24 cellular contexts compared by ENCODE assay signal in the genomic region with DNA sequence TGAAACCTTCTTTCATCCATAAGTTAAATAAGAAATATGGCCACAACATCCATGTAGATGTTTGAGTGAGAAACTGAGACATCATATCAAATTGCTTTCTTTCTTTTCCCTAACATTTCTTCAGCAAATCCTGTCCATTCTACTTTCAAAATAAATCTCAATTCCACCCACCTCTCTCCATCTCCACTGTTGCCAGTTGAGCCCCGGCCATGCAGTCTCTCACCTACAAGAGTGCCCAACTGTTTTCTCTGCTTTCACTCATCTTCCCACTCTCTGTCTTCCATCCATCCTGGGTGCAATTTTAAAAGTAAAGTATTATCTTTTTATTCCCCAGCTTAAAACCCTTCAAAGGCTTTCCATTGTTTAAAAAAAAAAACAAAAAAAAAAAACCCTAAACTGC.
"Had no signal": no experiment of that assay in that cellular context is flagged by ENCODE, and none has a peak within 500 bp of the region (broad histone marks: within the 10 kb centered on the region; RNA-seq: fewer than 3 reads in every experiment).

No MANE protein-coding gene starts in this region.

- H3K4me3 Mint-ChIP-seq: stimulated activated effector memory CD8-positive, alpha-beta T cell treated with anti-CD3 and anti-CD28 coated beads, Interleukin-12 subunit alpha, Interleukin-12 subunit beta, amount 100 ng/mL, for 72 hours; stimulated activated memory B cell treated with anti-CD40 and anti-IgM and Interleukin-4, amounts not matched to agents 10 μg/mL and 1 μg/mL and 100 μg/mL, for 72 hours; stimulated activated naive B cell treated with anti-CD40 and anti-IgM and Interleukin-4, amounts not matched to agents 10 μg/mL and 1 μg/mL and 100 μg/mL, for 72 hours; stimulated activated naive CD8-positive, alpha-beta T cell treated with anti-CD3 and anti-CD28 coated beads, Interleukin-15, amount 100 ng/mL, for 72 hours; stimulated activated naive CD8-positive, alpha-beta T cell treated with anti-CD3 and anti-CD28 coated beads, Interleukin-15, Interleukin-2, amounts not matched to agents 100 ng/mL and 50 ng/mL, for 24 hours; type B pancreatic cell had no signal

- H3K9me3 Mint-ChIP-seq: stimulated activated naive B cell treated with anti-CD40 and anti-IgM and Interleukin-4, amounts not matched to agents 10 μg/mL and 1 μg/mL and 100 μg/mL, for 72 hours had no signal

- DNase-seq: stimulated activated CD4-positive, alpha-beta T cell treated with anti-CD3 and anti-CD28 coated beads, Interleukin-2, amount 100 ng/mL, for 48 hours; stimulated activated CD4-positive, alpha-beta T cell treated with anti-CD3 and anti-CD28 coated beads, Interleukin-4, amount 100 ng/mL, for 1 hour; stimulated activated CD4-positive, alpha-beta T cell treated with anti-CD3 and anti-CD28 coated beads, Interleukin-4, amount 100 ng/mL, for 24 hours; stimulated activated CD4-positive, alpha-beta T cell treated with anti-CD3 and anti-CD28 coated beads, Interleukin-4, amount 100 ng/mL, for 4 hours; stimulated activated CD8-positive, alpha-beta memory T cell treated with anti-CD3 and anti-CD28 coated beads, Interleukin-4, amount 100 ng/mL, for 48 hours; stimulated activated naive B cell treated with anti-CD40 and anti-IgM and Interleukin-4, amounts not matched to agents 10 μg/mL and 1 μg/mL and 100 μg/mL, for 72 hours; stimulated activated naive CD4-positive, alpha-beta T cell; stimulated activated naive CD4-positive, alpha-beta T cell treated with Interleukin-2 at 50 U/mL for 16 hours; stimulated activated naive CD8-positive, alpha-beta T cell treated with anti-CD3 and anti-CD28 coated beads, Interleukin-15, amount 100 ng/mL, for 72 hours; stimulated activated naive CD8-positive, alpha-beta T cell treated with anti-CD3 and anti-CD28 coated beads, Interleukin-15, Interleukin-2, amounts not matched to agents 100 U/mL and 50 U/mL, for 24 hours; stomach; substantia nigra; testis; thyroid gland; tibial artery; transverse colon; trophoblast cell; upper lobe of left lung; upper lobe of right lung; uterus had no signal

- H3K4me1 Mint-ChIP-seq: stimulated activated effector memory CD8-positive, alpha-beta T cell treated with anti-CD3 and anti-CD28 coated beads, Interleukin-12 subunit alpha, Interleukin-12 subunit beta, amount 100 ng/mL, for 72 hours; stimulated activated naive CD8-positive, alpha-beta T cell treated with anti-CD3 and anti-CD28 coated beads, Interleukin-15, amount 100 ng/mL, for 72 hours had no signal

- H3K36me3 Mint-ChIP-seq: stimulated activated effector memory CD8-positive, alpha-beta T cell treated with anti-CD3 and anti-CD28 coated beads, Interleukin-12 subunit alpha, Interleukin-12 subunit beta, amount 100 ng/mL, for 72 hours; type B pancreatic cell had no signal

- H3K27me3 Mint-ChIP-seq: stimulated activated memory B cell treated with anti-CD40 and anti-IgM and Interleukin-4, amounts not matched to agents 10 μg/mL and 1 μg/mL and 100 μg/mL, for 72 hours; stimulated activated naive B cell treated with anti-CD40 and anti-IgM and Interleukin-4, amounts not matched to agents 10 μg/mL and 1 μg/mL and 100 μg/mL, for 72 hours; stimulated activated naive CD8-positive, alpha-beta T cell treated with anti-CD3 and anti-CD28 coated beads, Interleukin-15, amount 100 ng/mL, for 72 hours; stimulated activated naive CD8-positive, alpha-beta T cell treated with anti-CD3 and anti-CD28 coated beads, Interleukin-15, Interleukin-2, amounts not matched to agents 100 ng/mL and 50 ng/mL, for 24 hours; type B pancreatic cell had no signal

- H3K27ac Mint-ChIP-seq: stimulated activated effector memory CD8-positive, alpha-beta T cell treated with anti-CD3 and anti-CD28 coated beads, Interleukin-12 subunit alpha, Interleukin-12 subunit beta, amount 100 ng/mL, for 72 hours; stimulated activated memory B cell treated with anti-CD40 and anti-IgM and Interleukin-4, amounts not matched to agents 10 μg/mL and 1 μg/mL and 100 μg/mL, for 72 hours; stimulated activated naive B cell treated with anti-CD40 and anti-IgM and Interleukin-4, amounts not matched to agents 10 μg/mL and 1 μg/mL and 100 μg/mL, for 72 hours; stimulated activated naive CD8-positive, alpha-beta T cell treated with anti-CD3 and anti-CD28 coated beads, Interleukin-15, amount 100 ng/mL, for 72 hours; stimulated activated naive CD8-positive, alpha-beta T cell treated with anti-CD3 and anti-CD28 coated beads, Interleukin-15, Interleukin-2, amounts not matched to agents 100 ng/mL and 50 ng/mL, for 24 hours; type B pancreatic cell had no signal

- ATAC-seq: stimulated activated effector memory CD8-positive, alpha-beta T cell treated with anti-CD3 and anti-CD28 coated beads, Interleukin-12 subunit alpha, Interleukin-12 subunit beta, amount 100 ng/mL, for 72 hours; stimulated activated memory B cell treated with anti-CD40 and anti-IgM and Interleukin-4, amounts not matched to agents 10 μg/mL and 1 μg/mL and 100 μg/mL, for 72 hours; stimulated activated naive B cell treated with anti-CD40 and anti-IgM and Interleukin-4, amounts not matched to agents 10 μg/mL and 1 μg/mL and 100 μg/mL, for 72 hours; stimulated activated naive CD8-positive, alpha-beta T cell treated with anti-CD3 and anti-CD28 coated beads, Interleukin-15, amount 100 ng/mL, for 72 hours; stimulated activated naive CD8-positive, alpha-beta T cell treated with anti-CD3 and anti-CD28 coated beads, Interleukin-15, Interleukin-2, amounts not matched to agents 100 U/mL and 50 U/mL, for 24 hours; upper lobe of right lung had no signal
